In the genomic region with DNA sequence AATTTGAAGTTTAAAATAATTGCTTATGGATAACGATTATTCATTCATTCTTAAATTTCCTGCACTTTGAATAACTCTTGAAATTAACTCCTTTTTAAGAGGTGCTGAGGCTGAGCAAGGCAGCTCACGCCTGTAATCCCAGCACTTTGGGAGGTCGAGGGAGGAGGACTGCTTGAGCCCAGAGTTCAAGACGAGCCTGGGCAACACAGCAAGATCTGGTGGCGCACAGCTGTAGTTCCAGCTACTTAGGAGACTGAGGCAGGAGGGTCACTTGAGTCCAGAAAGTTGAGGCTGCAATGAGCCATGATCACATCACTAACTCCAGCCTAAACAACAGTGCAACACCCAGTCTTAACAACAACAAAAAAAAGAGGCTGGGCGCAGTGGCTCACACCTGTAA, we compare ENCODE assay signal across 21 cellular contexts. TPM values are rescaled to one million over a fixed set of nuclear protein-coding genes. Genes with fewer than 3 reads are reported as not detected.
A peak's percentile ranks its signal among the peaks of the same experiment; 100 is the strongest.
DNase-seq lines count a peak whose midpoint lies in the region; ATAC-seq and TF ChIP-seq lines count a peak whose summit lies in the region.
"Had no signal": no experiment of that assay in that cellular context is flagged by ENCODE, and none has a peak within 500 bp of the region (broad histone marks: within the 10 kb centered on the region; RNA-seq: fewer than 3 reads in every experiment).

No MANE protein-coding gene starts in this region.

- H3K9me2 ChIP-seq in GM23338 (ENCODE audit: insufficient read depth) (no peaks in the 10 kb centered on the region), Loucy (replicated peaks; ENCODE audit: low read depth, low read length) (no peaks in the 10 kb centered on the region)
- H3K9me2 ChIP-seq: SK-N-SH had no signal

- H3K36me3 Mint-ChIP-seq in GM23338 (ENCODE audit: low read depth) (no peaks in the 10 kb centered on the region), neural crest cell (ENCODE audit: low read depth) (peaks cover 3% of the 10 kb centered on the region)
- no peaks in the 10 kb centered on the region for H3K36me3 Mint-ChIP-seq in dendritic cell treated with granulocyte-macrophage colony-stimulating factor and Interleukin-4, amounts not matched to agents 40 ng/mL and 50 ng/mL, for 4 days (ENCODE audit: low read depth)

- H3K27ac Mint-ChIP-seq in GM23338 (peak overlapping the region; percentile 13), neural crest cell (ENCODE audit: unreplicated experiment) (peak overlapping the region; percentile 89)
- H3K27ac Mint-ChIP-seq in dendritic cell treated with granulocyte-macrophage colony-stimulating factor and Interleukin-4, amounts not matched to agents 40 ng/mL and 50 ng/mL, for 4 days = peak overlapping the region; percentile 35
- H3K27ac Mint-ChIP-seq: B cell, HFFc6 had no signal

- no peaks in the 10 kb centered on the region for H3K27me3 ChIP-seq in GM23338 (ENCODE audit: insufficient read depth)
- no peaks in the 10 kb centered on the region for H3K27me3 ChIP-seq in Loucy (ENCODE audit: insufficient read depth, low read length, poor library complexity, severe bottlenecking)
- H3K27me3 ChIP-seq in aorta (ENCODE audit: control insufficient read depth in 1 of 2, insufficient read depth in 2 of 2, low read length in 1 of 2) = no peaks in the 10 kb centered on the region
- no peaks in the 10 kb centered on the region for H3K27me3 ChIP-seq in ascending aorta

- H3K36me3 ChIP-seq in GM23338 (ENCODE audit: insufficient read depth) = no peaks in the 10 kb centered on the region
- H3K36me3 ChIP-seq in Loucy (ENCODE audit: insufficient read depth, low read length) = no peaks in the 10 kb centered on the region
- H3K36me3 ChIP-seq in aorta (ENCODE audit: control insufficient read depth in 1 of 2, insufficient read depth in 2 of 2, low read length in 1 of 2) = no peaks in the 10 kb centered on the region
- no peaks in the 10 kb centered on the region for H3K36me3 ChIP-seq in ascending aorta

- WGBS in aorta, 2 donors = 87 to 90% methylated on average over 6 of the region's 6 CpGs

- H3K4me3 Mint-ChIP-seq in GM23338 (no peak overlapping the region), neural crest cell (no peak overlapping the region)
- no peak overlapping the region for H3K4me3 Mint-ChIP-seq in dendritic cell treated with granulocyte-macrophage colony-stimulating factor and Interleukin-4, amounts not matched to agents 40 ng/mL and 50 ng/mL, for 4 days
- H3K4me3 Mint-ChIP-seq: B cell, CD14-positive monocyte, HFFc6 had no signal

- peaks cover 9% of the 10 kb centered on the region; the same call in 1 of the 2 replicates for H4K20me1 ChIP-seq in GM23338 (replicated peaks; ENCODE audit: insufficient read depth)
- H4K20me1 ChIP-seq in Loucy (ENCODE audit: insufficient read depth, low read length, poor library complexity, severe bottlenecking) = peaks cover 94% of the 10 kb centered on the region

- H3K4me1 Mint-ChIP-seq in GM23338 (peaks cover 49% of the 10 kb centered on the region), neural crest cell (peaks cover 23% of the 10 kb centered on the region)
- peaks cover 42% of the 10 kb centered on the region for H3K4me1 Mint-ChIP-seq in dendritic cell treated with granulocyte-macrophage colony-stimulating factor and Interleukin-4, amounts not matched to agents 40 ng/mL and 50 ng/mL, for 4 days (ENCODE audit: low read depth)

- no peak overlapping the region for H3K4me3 ChIP-seq in GM23338
- peak overlapping the region; percentile 27 for H3K4me3 ChIP-seq in Loucy (ENCODE audit: low read length, poor library complexity, severe bottlenecking)
- no peak overlapping the region for H3K4me3 ChIP-seq in aorta (ENCODE audit: low read length in 2 of 2)
- H3K4me3 ChIP-seq in ascending aorta = no peak overlapping the region
- H3K4me3 ChIP-seq: A549, PC-9 had no signal

- H3K9me3 ChIP-seq in Loucy (ENCODE audit: insufficient read depth, low read depth, low read length) = no peaks in the 10 kb centered on the region
- H3K9me3 ChIP-seq in aorta (ENCODE audit: control insufficient read depth, low read length) = no peaks in the 10 kb centered on the region
- no peaks in the 10 kb centered on the region for H3K9me3 ChIP-seq in ascending aorta
- H3K9me3 ChIP-seq: A549, SK-N-SH had no signal

- H3K9me3 Mint-ChIP-seq in GM23338 (no peaks in the 10 kb centered on the region), neural crest cell (no peaks in the 10 kb centered on the region)
- no peaks in the 10 kb centered on the region for H3K9me3 Mint-ChIP-seq in dendritic cell treated with granulocyte-macrophage colony-stimulating factor and Interleukin-4, amounts not matched to agents 40 ng/mL and 50 ng/mL, for 4 days
- H3K9me3 Mint-ChIP-seq: CD14-positive monocyte, HFFc6 had no signal

- H3K4me1 ChIP-seq in GM23338 (ENCODE audit: insufficient read depth) = peaks cover 36% of the 10 kb centered on the region
- H3K4me1 ChIP-seq in Loucy (ENCODE audit: insufficient read depth, low read length, poor library complexity, severe bottlenecking) = peaks cover 66% of the 10 kb centered on the region
- no peaks in the 10 kb centered on the region for H3K4me1 ChIP-seq in aorta (ENCODE audit: control insufficient read depth in 1 of 2, insufficient read depth in 2 of 2, low read length in 2 of 2)
- no peaks in the 10 kb centered on the region for H3K4me1 ChIP-seq in ascending aorta

- H3F3A ChIP-seq in GM23338 (replicated peaks; ENCODE audit: low read depth) (no peaks in the 10 kb centered on the region), Loucy (ENCODE audit: low read depth) (no peaks in the 10 kb centered on the region)

- no peak overlapping the region for H3K4me2 ChIP-seq in GM23338
- H3K4me2 ChIP-seq in Loucy (ENCODE audit: low read depth, low read length, poor library complexity, severe bottlenecking) = peak overlapping the region; percentile 22
- H3K4me2 ChIP-seq: A549, PC-9, SK-N-SH had no signal

- H3K79me2 ChIP-seq in GM23338 (replicated peaks; ENCODE audit: insufficient read depth) (peaks cover 100% of the 10 kb centered on the region), Loucy (ENCODE audit: insufficient read depth, low read length) (peaks cover 99% of the 10 kb centered on the region)

- H2AFZ ChIP-seq in GM23338 (no peak overlapping the region), Loucy (ENCODE audit: low read length) (no peak overlapping the region)
- H2AFZ ChIP-seq: PC-9 had no signal

- H3K27me3 Mint-ChIP-seq in GM23338 (ENCODE audit: insufficient read depth, low read depth, poor library complexity) (peaks cover 2% of the 10 kb centered on the region), neural crest cell (ENCODE audit: low read depth) (no peaks in the 10 kb centered on the region)
- H3K27me3 Mint-ChIP-seq in dendritic cell treated with granulocyte-macrophage colony-stimulating factor and Interleukin-4, amounts not matched to agents 40 ng/mL and 50 ng/mL, for 4 days = no peaks in the 10 kb centered on the region
- H3K27me3 Mint-ChIP-seq: B cell had no signal

- DNase-seq in GM23338 (ENCODE audit: low spot score) = no peak
- DNase-seq in neural crest cell (ENCODE audit: low read depth, low spot score) = no peak
- no peak for DNase-seq in aorta
- no peak for DNase-seq in ascending aorta (ENCODE audit: low spot score in 2 of 2)
- DNase-seq in DMS79 (lab: John Stamatoyannopoulos, UW) = no peak
- DNase-seq: HFFc6, KG1, NCI-H1417, NCI-H1694 treated with DMSO at 0.1 percent for 48 hours, NCI-H2081 treated with DMSO at 0.1 percent for 48 hours, NCI-H446 treated with DMSO at 0.1 percent for 48 hours, NCI-H526 treated with DMSO at 0.1 percent for 48 hours, PC-9, RPMI8226, SHP77 treated with DMSO at 0.1 percent for 48 hours, SK-N-SH had no signal

- intact Hi-C loops in dendritic cell treated with granulocyte-macrophage colony-stimulating factor and Interleukin-4, amounts not matched to agents 40 ng/mL and 50 ng/mL, for 4 days (cut with micrococcal nuclease) = no loop called here
- intact Hi-C loops in aorta (cut with DNase I) (no loop called here), ascending aorta (cut with DNase I) (no loop called here)

- ATAC-seq in GM23338 = no peak
- ATAC-seq in aorta (ENCODE audit: low FRiP score) = no peak
- ATAC-seq: A549 had no signal

- TF ChIP-seq CTCF in GM23338 (conservative IDR thresholded peaks at IDR 0.05; ENCODE audit: low read depth in 2 of 2) = no peak
- no peak for TF ChIP-seq CTCF in Loucy (conservative IDR thresholded peaks at IDR 0.05; ENCODE audit: low read length)
- no peak for TF ChIP-seq CTCF in neural crest cell (conservative IDR thresholded peaks at IDR 0.05)
- TF ChIP-seq CTCF in ascending aorta (IDR thresholded peaks at IDR 0.05) = no peak

- H3K9ac ChIP-seq in Loucy (ENCODE audit: low read depth, low read length, poor library complexity, severe bottlenecking) = no peak overlapping the region
- H3K9ac ChIP-seq: SK-N-SH had no signal

- H3K27ac ChIP-seq in GM23338 (ENCODE audit: low read depth) = no peak overlapping the region
- H3K27ac ChIP-seq in aorta (ENCODE audit: low read depth in 1 of 2, low read length in 2 of 2) = no peak overlapping the region
- H3K27ac ChIP-seq in ascending aorta = no peak overlapping the region
- H3K27ac ChIP-seq: A549, PC-9 had no signal

TF ChIP-seq in GM23338, 12 proteins besides CTCF, POLR2A, EP300 and RAD21 (continues in another document):
- TF ChIP-seq POLR2AphosphoS5 (IDR thresholded peaks at IDR 0.05; ENCODE audit: low read depth) = no peak
- TF ChIP-seq EZH2phosphoT487 (IDR thresholded peaks at IDR 0.05; ENCODE audit: unreplicated experiment) = no peak
- TF ChIP-seq NANOG (IDR thresholded peaks at IDR 0.05; ENCODE audit: borderline replicate concordance) = no peak

RNA-seq across cellular contexts. Expression of gene DCUN1D1, which starts 8.0 kb away (rescaled TPM):
- 53.5 and 64.8 TPM in 2 replicates for total RNA-seq in GM23338 (2014; rRNA removed; shearing (Covaris generic))
- polyA plus RNA-seq in GM23338 (2016; fragmentation: Nextera tagmentation; extraction: Ambion mirVana) (26.8 and 29.5 TPM in 2 replicates), aorta (10 to 100 TPM; 12.1 to 14.1 TPM)
- total RNA-seq in neural crest cell (48.3 and 57.6 TPM in 2 replicates), aorta (10 to 100 TPM; 36.7 to 48.3 TPM), ascending aorta (8.4 TPM)

Comparison
In these comparisons a context has a peak if more than half of its experiments do, and no peak if none do; other contexts are left out.
1. H3K27ac Mint-ChIP-seq: peak in every context shown above with its lines; median percentile 89 in neural crest cell; 35 in dendritic cell treated with granulocyte-macrophage colony-stimulating factor and Interleukin-4, amounts not matched to agents 40 ng/mL and 50 ng/mL, for 4 days; 13 in GM23338.